ENCODE assay signal across 1 cellular context in the genomic region with DNA sequence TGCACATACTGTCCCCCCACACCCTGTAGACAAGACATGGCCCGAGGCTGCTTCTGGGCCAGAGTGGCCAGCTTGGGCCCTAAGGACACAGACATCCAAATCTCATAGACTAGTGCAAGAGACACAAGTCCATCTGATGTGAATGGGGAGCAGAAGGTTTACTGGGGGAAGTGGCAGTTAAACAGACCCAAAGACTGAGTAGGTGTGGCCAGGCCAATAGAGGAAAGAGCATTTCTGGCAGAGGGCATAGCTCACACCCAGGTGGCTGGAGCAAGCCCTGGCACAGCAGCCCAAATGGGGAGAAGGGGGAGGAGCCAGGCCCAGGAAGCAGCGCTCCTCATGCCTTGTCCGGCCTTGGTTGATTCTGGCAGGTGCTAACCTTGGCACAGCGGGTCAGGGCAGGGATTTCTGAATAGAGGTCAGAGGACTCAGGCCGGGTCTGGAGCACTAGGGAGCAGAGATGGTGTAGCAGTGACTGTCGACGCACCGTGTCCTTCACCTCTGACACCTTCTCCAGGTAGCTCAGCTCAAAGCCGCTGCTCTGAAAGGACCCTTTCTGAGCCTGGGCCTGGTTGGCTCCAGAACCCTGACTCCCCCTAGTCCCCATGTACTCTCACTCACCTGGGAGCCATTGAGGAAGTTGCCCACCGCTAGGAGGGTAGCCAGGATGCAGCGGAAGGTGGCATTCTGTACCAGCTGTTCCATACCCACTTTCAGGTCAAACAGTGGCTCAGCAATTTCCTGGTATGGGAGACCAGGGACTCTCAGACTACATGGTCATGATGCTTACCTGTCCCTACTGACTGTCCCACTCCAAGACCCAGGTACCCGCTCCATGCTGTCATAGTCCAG.
TF ChIP-seq lines count a peak whose summit lies in the region.

No MANE protein-coding gene starts in this region.

TF ChIP-seq in IMR-90, 13 proteins besides CTCF, POLR2A, EP300 and RAD21:
- TF ChIP-seq, protein P1, sequence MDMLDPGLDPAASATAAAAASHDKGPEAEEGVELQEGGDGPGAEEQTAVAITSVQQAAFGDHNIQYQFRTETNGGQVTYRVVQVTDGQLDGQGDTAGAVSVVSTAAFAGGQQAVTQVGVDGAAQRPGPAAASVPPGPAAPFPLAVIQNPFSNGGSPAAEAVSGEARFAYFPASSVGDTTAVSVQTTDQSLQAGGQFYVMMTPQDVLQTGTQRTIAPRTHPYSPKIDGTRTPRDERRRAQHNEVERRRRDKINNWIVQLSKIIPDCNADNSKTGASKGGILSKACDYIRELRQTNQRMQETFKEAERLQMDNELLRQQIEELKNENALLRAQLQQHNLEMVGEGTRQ (IDR thresholded peaks at IDR 0.05; ENCODE audit: low read depth, low read length) = no peak
- TF ChIP-seq, protein P2, sequence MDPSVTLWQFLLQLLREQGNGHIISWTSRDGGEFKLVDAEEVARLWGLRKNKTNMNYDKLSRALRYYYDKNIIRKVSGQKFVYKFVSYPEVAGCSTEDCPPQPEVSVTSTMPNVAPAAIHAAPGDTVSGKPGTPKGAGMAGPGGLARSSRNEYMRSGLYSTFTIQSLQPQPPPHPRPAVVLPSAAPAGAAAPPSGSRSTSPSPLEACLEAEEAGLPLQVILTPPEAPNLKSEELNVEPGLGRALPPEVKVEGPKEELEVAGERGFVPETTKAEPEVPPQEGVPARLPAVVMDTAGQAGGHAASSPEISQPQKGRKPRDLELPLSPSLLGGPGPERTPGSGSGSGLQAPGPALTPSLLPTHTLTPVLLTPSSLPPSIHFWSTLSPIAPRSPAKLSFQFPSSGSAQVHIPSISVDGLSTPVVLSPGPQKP (IDR thresholded peaks at IDR 0.05; ENCODE audit: borderline replicate concordance, low read depth, low read length) = no peak
- TF ChIP-seq BHLHE40 (IDR thresholded peaks at IDR 0.05; ENCODE audit: low read depth, low read length) = no peak
- no peak for TF ChIP-seq NFE2L2 (IDR thresholded peaks at IDR 0.05; ENCODE audit: low read depth, low read length)
- no peak for TF ChIP-seq RCOR1 (IDR thresholded peaks at IDR 0.05; ENCODE audit: insufficient replicate concordance, low read length)
- no peak for TF ChIP-seq MAZ (IDR thresholded peaks at IDR 0.05; ENCODE audit: borderline replicate concordance, low read depth, low read length)
- no peak for TF ChIP-seq CHD1 (IDR thresholded peaks at IDR 0.05; ENCODE audit: low read depth, low read length)
- no peak for TF ChIP-seq SMC3 (IDR thresholded peaks at IDR 0.05; ENCODE audit: low read depth, low read length)
- no peak for TF ChIP-seq FOS (IDR thresholded peaks at IDR 0.05; ENCODE audit: low read depth, low read length)
